9 cellular contexts compared by ENCODE assay signal in genomic region chr5:216076-216475, GRCh38. TPM values are rescaled to one million over a fixed set of nuclear protein-coding genes. Genes with fewer than 3 reads are reported as not detected.
DNase-seq lines count a peak whose midpoint lies in the region; ATAC-seq and TF ChIP-seq lines count a peak whose summit lies in the region.
"Not testable (repeated sequence)": the region's sequence is repeated elsewhere in the genome, so short reads cannot be mapped to it uniquely, and the experiment has no call there.
"Had no signal": no experiment of that assay in that cellular context is flagged by ENCODE, and none has a peak within 500 bp of the region (broad histone marks: within the 10 kb centered on the region; RNA-seq: fewer than 3 reads in every experiment).

No MANE protein-coding gene starts in this region.

- intact Hi-C loops in activated naive CD4-positive, alpha-beta T cell treated with anti-CD3 and anti-CD28 coated beads for 36 hours (cut with micrococcal nuclease) = loop anchor here (5.0 kb wide), 2 partner anchors 241 to 256 kb away; no protein-coding TSS in a partner anchor
- intact Hi-C loops in MCF 10A (cut with micrococcal nuclease) = not testable (repeated sequence)

- POLR2A ChIA-PET in MCF 10A (lab: Yijun Ruan, JAX) = not testable (repeated sequence)

- H3K27ac ChIP-seq in DOHH2 (ENCODE audit: low read depth, low read length) = not testable (repeated sequence)
- H3K27ac ChIP-seq in RWPE2 (ENCODE audit: poor library complexity, severe bottlenecking) = peak overlapping the region; percentile 18

- H3K4me3 ChIP-seq in DOHH2 (ENCODE audit: low read length); RWPE2 (ENCODE audit: severe bottlenecking): not testable (repeated sequence)

- peak overlapping the region; percentile 81 for H3K27ac Mint-ChIP-seq in activated naive CD4-positive, alpha-beta T cell treated with anti-CD3 and anti-CD28 coated beads for 36 hours
- H3K27ac Mint-ChIP-seq in MCF 10A (ENCODE audit: low read depth, unreplicated experiment); neural crest cell (ENCODE audit: unreplicated experiment): not testable (repeated sequence)
- H3K27ac Mint-ChIP-seq in stimulated activated naive CD8-positive, alpha-beta T cell treated with anti-CD3 and anti-CD28 coated beads, Interleukin-15, amount 100 ng/mL, for 72 hours = peak overlapping the region; percentile 44 to 80

- TF ChIP-seq CTCF in DOHH2 (IDR thresholded peaks at IDR 0.05; ENCODE audit: low read depth, low read length, poor library complexity, severe bottlenecking); RWPE2 (IDR thresholded peaks at IDR 0.05; ENCODE audit: poor library complexity, severe bottlenecking); MCF 10A (IDR thresholded peaks at IDR 0.05; ENCODE audit: unreplicated experiment); neural crest cell (conservative IDR thresholded peaks at IDR 0.05): not testable (repeated sequence)

- H3K9me2 ChIP-seq in DOHH2 (replicated peaks; ENCODE audit: control insufficient read depth, low read length) = not testable (repeated sequence)

- H3K36me3 Mint-ChIP-seq in activated naive CD4-positive, alpha-beta T cell treated with anti-CD3 and anti-CD28 coated beads for 36 hours (ENCODE audit: low read depth) = peaks cover 19% of the 10 kb centered on the region
- H3K36me3 Mint-ChIP-seq in MCF 10A (ENCODE audit: insufficient read depth, unreplicated experiment) = peaks cover 21% of the 10 kb centered on the region
- H3K36me3 Mint-ChIP-seq in neural crest cell (ENCODE audit: low read depth) = not testable (repeated sequence)

- H3K9me3 Mint-ChIP-seq in activated naive CD4-positive, alpha-beta T cell treated with anti-CD3 and anti-CD28 coated beads for 36 hours; MCF 10A (ENCODE audit: unreplicated experiment); neural crest cell; stimulated activated naive CD8-positive, alpha-beta T cell treated with anti-CD3 and anti-CD28 coated beads, Interleukin-15, amount 100 ng/mL, for 72 hours: not testable (repeated sequence)

- H3K27me3 Mint-ChIP-seq in activated naive CD4-positive, alpha-beta T cell treated with anti-CD3 and anti-CD28 coated beads for 36 hours (ENCODE audit: low read depth); MCF 10A (ENCODE audit: insufficient read depth, unreplicated experiment); neural crest cell (ENCODE audit: low read depth); stimulated activated naive CD8-positive, alpha-beta T cell treated with anti-CD3 and anti-CD28 coated beads, Interleukin-15, amount 100 ng/mL, for 72 hours: not testable (repeated sequence)

- H4K20me1 ChIP-seq in DOHH2 (ENCODE audit: control insufficient read depth, insufficient read depth, low read depth, low read length) = peaks cover 15% of the 10 kb centered on the region

- H3K36me3 ChIP-seq in DOHH2 (ENCODE audit: control insufficient read depth, low read length) = peaks cover 37% of the 10 kb centered on the region
- peaks cover 20% of the 10 kb centered on the region for H3K36me3 ChIP-seq in RWPE2 (ENCODE audit: low read depth)

- CTCF ChIA-PET in activated naive CD4-positive, alpha-beta T cell treated with anti-CD3 and anti-CD28 coated beads for 36 hours (lab: Charles Lee) = not testable (repeated sequence)
- CTCF ChIA-PET in MCF 10A (lab: Yijun Ruan, JAX) = interaction anchor here (0.6 kb wide), 1 partner anchor 84 kb away, joined by 3 read pairs; no protein-coding TSS in a partner anchor

- ATAC-seq in RWPE2 (ENCODE audit: low read depth); stimulated activated naive CD8-positive, alpha-beta T cell treated with anti-CD3 and anti-CD28 coated beads, Interleukin-15, amount 100 ng/mL, for 72 hours: not testable (repeated sequence)

- not testable (repeated sequence) for H3K9me3 ChIP-seq in DOHH2 (ENCODE audit: control insufficient read depth, insufficient read depth, low read length); RWPE2 (ENCODE audit: severe bottlenecking)

- H3K4me3 Mint-ChIP-seq in activated naive CD4-positive, alpha-beta T cell treated with anti-CD3 and anti-CD28 coated beads for 36 hours = not testable (repeated sequence)
- peak overlapping the region; percentile 37 for H3K4me3 Mint-ChIP-seq in MCF 10A (ENCODE audit: unreplicated experiment)
- peak overlapping the region; percentile 81 for H3K4me3 Mint-ChIP-seq in neural crest cell
- H3K4me3 Mint-ChIP-seq in stimulated activated naive CD8-positive, alpha-beta T cell treated with anti-CD3 and anti-CD28 coated beads, Interleukin-15, amount 100 ng/mL, for 72 hours = peak overlapping the region; percentile 65 to 72

- peak overlapping the region; percentile 53 for H3K4me2 ChIP-seq in DOHH2 (ENCODE audit: low read length)

- BruUV-seq in MCF 10A (replicated peaks; lab: Mats Ljungman, UMichigan) = not testable (repeated sequence)

- not testable (repeated sequence) for H3K27me3 ChIP-seq in DOHH2 (ENCODE audit: control insufficient read depth, low read length); RWPE2 (ENCODE audit: insufficient read depth, poor library complexity, severe bottlenecking)

- H3F3A ChIP-seq in DOHH2 (ENCODE audit: control insufficient read depth, insufficient read depth) = not testable (repeated sequence)

- H3K4me1 Mint-ChIP-seq in activated naive CD4-positive, alpha-beta T cell treated with anti-CD3 and anti-CD28 coated beads for 36 hours (ENCODE audit: low read depth) = peaks cover 46% of the 10 kb centered on the region
- not testable (repeated sequence) for H3K4me1 Mint-ChIP-seq in MCF 10A (ENCODE audit: insufficient read depth, unreplicated experiment)
- peaks cover 31% of the 10 kb centered on the region for H3K4me1 Mint-ChIP-seq in neural crest cell
- H3K4me1 Mint-ChIP-seq in stimulated activated naive CD8-positive, alpha-beta T cell treated with anti-CD3 and anti-CD28 coated beads, Interleukin-15, amount 100 ng/mL, for 72 hours = peaks cover 50% of the 10 kb centered on the region

- peaks cover 71% of the 10 kb centered on the region for H3K79me2 ChIP-seq in DOHH2 (ENCODE audit: control insufficient read depth, low read length)

- peaks cover 40% of the 10 kb centered on the region for H3K4me1 ChIP-seq in DOHH2 (ENCODE audit: control insufficient read depth, low read length)
- H3K4me1 ChIP-seq in RWPE2 (ENCODE audit: insufficient read depth, poor library complexity, severe bottlenecking) = peaks cover 15% of the 10 kb centered on the region

- DNase-seq in RWPE2 (ENCODE audit: low spot score); activated naive CD4-positive, alpha-beta T cell treated with anti-CD3 and anti-CD28 coated beads for 36 hours; MCF 10A (ENCODE audit: unreplicated experiment); neural crest cell (ENCODE audit: low read depth, low spot score); stimulated activated naive CD8-positive, alpha-beta T cell treated with anti-CD3 and anti-CD28 coated beads, Interleukin-15, amount 100 ng/mL, for 72 hours: not testable (repeated sequence)
- peak; percentile 43 for DNase-seq in activated CD8-positive, alpha-beta memory T cell treated with anti-CD3 and anti-CD28 coated beads for 24 hours

RNA-seq across cellular contexts. Expression of gene CCDC127, which starts 1.9 kb away (rescaled TPM):
- 1 to 10 TPM; 3.6 to 4.0 TPM for total RNA-seq in activated naive CD4-positive, alpha-beta T cell treated with anti-CD3 and anti-CD28 coated beads for 36 hours
- total RNA-seq in MCF 10A (2022) = 4.5 and 5.8 TPM in 2 replicates
- total RNA-seq in neural crest cell = 11.3 and 11.9 TPM in 2 replicates

RNA-seq across cellular contexts. Expression of gene SDHA, which starts 2.0 kb away (rescaled TPM):
- 100 to 1,000 TPM; 133 to 136 TPM for total RNA-seq in activated naive CD4-positive, alpha-beta T cell treated with anti-CD3 and anti-CD28 coated beads for 36 hours
- total RNA-seq in MCF 10A (2022) (73.4 and 75.0 TPM in 2 replicates), neural crest cell (106 and 108 TPM in 2 replicates)

RNA-seq across cellular contexts. Expression of gene LRRC14B, which starts 24.8 kb away (rescaled TPM):
- total RNA-seq in activated naive CD4-positive, alpha-beta T cell treated with anti-CD3 and anti-CD28 coated beads for 36 hours = not detected
- total RNA-seq in MCF 10A (2022) (not detected in 2 replicates), neural crest cell (not detected in 2 replicates)
- total RNA-seq: GM23338, RPMI7951 had no signal

RNA-seq across cellular contexts. Expression of gene PDCD6, which starts 55.4 kb away (rescaled TPM):
- total RNA-seq in activated naive CD4-positive, alpha-beta T cell treated with anti-CD3 and anti-CD28 coated beads for 36 hours = 10 to 100 TPM; 61.1 to 62.8 TPM
- total RNA-seq in MCF 10A (2022) (107 and 133 TPM in 2 replicates), neural crest cell (76.8 and 81.6 TPM in 2 replicates)
